ENCODE assay signal across 21 cellular contexts in the genomic region with DNA sequence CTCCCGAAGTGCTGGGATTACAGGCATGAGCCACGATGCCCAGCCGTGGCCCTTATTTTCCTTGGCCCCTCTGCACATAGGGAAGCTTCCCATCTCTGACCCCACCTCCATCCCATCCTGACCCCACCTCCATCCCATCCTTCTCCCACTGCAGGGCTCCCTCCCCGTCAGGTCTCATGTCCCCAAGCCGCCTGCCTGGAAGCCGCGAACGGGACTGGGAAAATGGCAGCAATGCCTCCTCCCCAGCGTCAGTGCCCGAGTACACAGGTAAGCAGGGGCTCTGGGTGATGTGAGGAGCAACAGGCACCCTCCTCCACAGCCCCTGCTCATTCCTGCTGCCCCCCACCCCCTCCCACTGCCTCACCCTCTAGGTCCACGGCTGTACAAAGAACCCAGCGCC. TPM values are rescaled to one million over a fixed set of nuclear protein-coding genes. Genes with fewer than 3 reads are reported as not detected.
"Had no signal": no experiment of that assay in that cellular context is flagged by ENCODE, and none has a peak within 500 bp of the region (broad histone marks: within the 10 kb centered on the region; RNA-seq: fewer than 3 reads in every experiment).

No MANE protein-coding gene starts in this region.

- H3K27ac ChIP-seq: brain microvascular endothelial cell had no signal

- ATAC-seq: activated T-cell treated with anti-CD3 and anti-CD28 coated beads, Interleukin-2, amount 50 U/mL, for 4 hours; PC-3 had no signal

- H3K27me3 ChIP-seq: brain microvascular endothelial cell had no signal

- DNase-seq: activated B cell treated with CpG ODN at 0.5 μM for 24 hours; activated CD4-positive, alpha-beta memory T cell treated with anti-CD3 and anti-CD28 coated beads for 36 hours; activated CD4-positive, alpha-beta T cell treated with anti-CD3 and anti-CD28 coated beads, Interleukin-2, amount 10 ng/mL, durations not matched to agents 7 days and 5 days; activated CD8-positive, alpha-beta memory T cell treated with anti-CD3 and anti-CD28 coated beads for 24 hours; activated effector memory CD4-positive, alpha-beta T cell treated with anti-CD3 and anti-CD28 coated beads, Interleukin-2, amount 50 U/mL, for 16 hours; activated naive CD4-positive, alpha-beta T cell treated with anti-CD3 and anti-CD28 coated beads for 36 hours; activated T-cell treated with anti-CD3 and anti-CD28 coated beads, Interleukin-2, amount 50 U/mL, for 4 hours; amygdala; brain microvascular endothelial cell; Kasumi-1; NCI-H1105 treated with DMSO at 0.1 percent for 48 hours; NCI-H1436 treated with DMSO at 0.1 percent for 48 hours; NCI-H187; NCI-H2081; NCI-H510A treated with DMSO at 0.1 percent for 48 hours; NCI-H69; PC-3; SHP77 treated with DMSO at 0.1 percent for 48 hours had no signal

RNA-seq across cellular contexts. Expression of a gene that starts 16.3 kb away (rescaled TPM):
- total RNA-seq: astrocyte, cardiac septum, PC-3, SK-MEL-5 had no signal

RNA-seq across cellular contexts. Expression of a gene that starts 21.5 kb away (rescaled TPM):
- total RNA-seq: cardiac septum had no signal
